Comparison of ENCODE assay signal across 25 cellular contexts in the genomic region with DNA sequence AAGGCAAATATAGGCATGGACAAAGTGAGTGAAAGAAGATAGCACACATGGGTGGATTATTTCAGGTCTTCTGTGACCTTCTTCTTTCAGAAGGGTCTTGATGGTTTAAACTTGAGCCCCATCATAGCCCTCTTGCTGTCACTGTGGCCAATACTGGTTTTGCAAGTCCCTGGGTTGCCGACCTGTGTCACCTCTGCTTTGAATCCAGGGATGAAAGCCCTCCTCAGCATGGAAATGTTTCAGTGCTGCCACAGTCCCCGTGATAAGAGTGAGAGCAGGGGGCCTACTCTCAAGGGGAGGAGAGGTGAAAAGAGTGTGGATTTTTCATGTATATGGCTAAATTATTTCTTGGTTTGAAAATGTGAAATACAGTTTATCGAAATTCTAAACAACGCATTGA.
"Had no signal": no experiment of that assay in that cellular context is flagged by ENCODE, and none has a peak within 500 bp of the region (broad histone marks: within the 10 kb centered on the region; RNA-seq: fewer than 3 reads in every experiment).

No MANE protein-coding gene starts in this region.

- H3K27me3 Mint-ChIP-seq: activated naive CD8-positive, alpha-beta T cell; activated T-helper 17 cell treated with anti-CD3 and anti-CD28 coated beads, Interleukin-2, amount 50 U/mL, for 72 hours; T-cell had no signal

- H3K27ac ChIP-seq: SK-N-MC, WERI-Rb-1 had no signal

- H3K4me3 Mint-ChIP-seq: activated CD8-positive, alpha-beta T cell treated with anti-CD3 and anti-CD28 coated beads, Interleukin-2, amount 10 ng/mL, durations not matched to agents 7 days and 5 days; activated naive CD4-positive, alpha-beta T cell treated with anti-CD3 and anti-CD28 coated beads for 36 hours; activated naive CD8-positive, alpha-beta T cell; activated T-helper 17 cell treated with anti-CD3 and anti-CD28 coated beads, Interleukin-2, amount 50 U/mL, for 72 hours; T-cell had no signal

- ATAC-seq: activated CD8-positive, alpha-beta T cell treated with anti-CD3 and anti-CD28 coated beads, Interleukin-2, amount 10 ng/mL, durations not matched to agents 7 days and 5 days; activated T-helper 17 cell treated with anti-CD3 and anti-CD28 coated beads, Interleukin-2, amount 50 U/mL, for 72 hours; T-cell had no signal

- H3K9me3 Mint-ChIP-seq: activated naive CD4-positive, alpha-beta T cell treated with anti-CD3 and anti-CD28 coated beads for 36 hours; activated T-helper 17 cell treated with anti-CD3 and anti-CD28 coated beads, Interleukin-2, amount 50 U/mL, for 72 hours; T-cell had no signal

- DNase-seq: activated CD4-positive, alpha-beta T cell treated with anti-CD3 and anti-CD28 coated beads for 4 hours; activated CD4-positive, alpha-beta T cell treated with anti-CD3 and anti-CD28 coated beads, Interleukin-2, amount 50 U/mL, for 4 hours; activated CD8-positive, alpha-beta memory T cell treated with anti-CD3 and anti-CD28 coated beads, Interleukin-2, amount 50 U/mL, for 48 hours; activated CD8-positive, alpha-beta T cell treated with anti-CD3 and anti-CD28 coated beads, Interleukin-2, amount 10 ng/mL, durations not matched to agents 7 days and 5 days; activated gamma-delta T cell; activated naive CD4-positive, alpha-beta T cell treated with anti-CD3 and anti-CD28 coated beads for 36 hours; activated T-cell treated with anti-CD3 and anti-CD28 coated beads, Interleukin-2, amount 50 U/mL, for 1 hour; brain microvascular endothelial cell; Karpas-422; MM.1S; NCI-H1105; NCI-H1436; NCI-H1694 treated with DMSO at 0.1 percent for 48 hours; NCI-H2029 treated with DMSO at 0.1 percent for 48 hours; NCI-H345; NCI-H510A; NCI-H69; NK-92 treated with Interleukin-12 subunit alpha and Interleukin-12 subunit beta, amount 100 ng/mL, for 24 hours; OCI-M1; RPMI8226; T-cell; WERI-Rb-1 had no signal

- H3K27ac Mint-ChIP-seq: activated CD8-positive, alpha-beta T cell treated with anti-CD3 and anti-CD28 coated beads, Interleukin-2, amount 10 ng/mL, durations not matched to agents 7 days and 5 days; activated naive CD4-positive, alpha-beta T cell treated with anti-CD3 and anti-CD28 coated beads for 36 hours; activated naive CD8-positive, alpha-beta T cell; activated T-helper 17 cell treated with anti-CD3 and anti-CD28 coated beads, Interleukin-2, amount 50 U/mL, for 72 hours; T-cell had no signal

- H3K4me1 Mint-ChIP-seq: activated T-helper 17 cell treated with anti-CD3 and anti-CD28 coated beads, Interleukin-2, amount 50 U/mL, for 72 hours; T-cell had no signal
